25 cellular contexts compared by ENCODE assay signal in the genomic region with DNA sequence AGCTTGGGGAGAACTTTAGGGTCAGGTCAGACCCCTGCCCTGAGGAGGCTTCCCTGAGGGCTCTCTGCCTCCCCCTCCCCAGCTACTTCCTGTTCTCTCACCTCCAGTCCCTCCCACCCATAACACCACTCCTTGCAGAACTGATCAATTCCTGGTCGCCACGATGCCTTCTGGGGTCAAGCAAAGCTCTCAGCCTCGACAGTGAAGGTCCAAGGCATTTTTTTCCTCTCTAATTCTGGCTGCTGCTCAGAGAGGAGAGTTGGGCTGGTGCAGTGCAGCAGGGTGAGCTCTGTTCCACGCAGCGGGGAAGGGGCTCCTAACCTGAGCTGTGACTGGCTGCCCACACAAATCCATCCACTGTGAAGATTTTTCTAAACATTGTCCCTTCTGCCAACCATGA.
"Had no signal": no experiment of that assay in that cellular context is flagged by ENCODE, and none has a peak within 500 bp of the region (broad histone marks: within the 10 kb centered on the region; RNA-seq: fewer than 3 reads in every experiment).

No MANE protein-coding gene starts in this region.

- H3K36me3 Mint-ChIP-seq: activated naive CD8-positive, alpha-beta T cell treated with anti-CD3 and anti-CD28 coated beads for 36 hours; brain; naive thymus-derived CD8-positive, alpha-beta T cell; stimulated activated effector memory CD8-positive, alpha-beta T cell treated with anti-CD3 and anti-CD28 coated beads, Interleukin-12 subunit alpha, Interleukin-12 subunit beta, amount 100 ng/mL, for 72 hours had no signal

- H3K27ac ChIP-seq: esophagus muscularis mucosa, gastroesophageal sphincter, heart left ventricle, neutrophil, right atrium auricular region, stomach, testis had no signal

- H3K9me3 Mint-ChIP-seq: activated naive CD8-positive, alpha-beta T cell treated with anti-CD3 and anti-CD28 coated beads for 36 hours; central memory CD8-positive, alpha-beta T cell; naive thymus-derived CD8-positive, alpha-beta T cell; stimulated activated effector memory CD8-positive, alpha-beta T cell treated with anti-CD3 and anti-CD28 coated beads, Interleukin-12 subunit alpha, Interleukin-12 subunit beta, amount 100 ng/mL, for 72 hours had no signal

- H3K4me3 Mint-ChIP-seq: activated naive CD8-positive, alpha-beta T cell treated with anti-CD3 and anti-CD28 coated beads for 36 hours; brain; central memory CD8-positive, alpha-beta T cell; naive thymus-derived CD8-positive, alpha-beta T cell; stimulated activated effector memory CD8-positive, alpha-beta T cell treated with anti-CD3 and anti-CD28 coated beads, Interleukin-12 subunit alpha, Interleukin-12 subunit beta, amount 100 ng/mL, for 72 hours had no signal

- ATAC-seq: gastroesophageal sphincter; heart left ventricle; naive thymus-derived CD8-positive, alpha-beta T cell; SK-N-SH treated with all-trans-retinoic acid at 6 μM for 48 hours; stimulated activated effector memory CD8-positive, alpha-beta T cell treated with anti-CD3 and anti-CD28 coated beads, Interleukin-12 subunit alpha, Interleukin-12 subunit beta, amount 100 ng/mL, for 72 hours had no signal

- DNase-seq: activated CD4-positive, alpha-beta T cell treated with anti-CD3 and anti-CD28 coated beads for 1 hour; activated CD8-positive, alpha-beta memory T cell treated with anti-CD3 and anti-CD28 coated beads for 24 hours; activated CD8-positive, alpha-beta memory T cell treated with anti-CD3 and anti-CD28 coated beads, Interleukin-2, amount 50 U/mL, for 48 hours; activated naive CD8-positive, alpha-beta T cell treated with anti-CD3 and anti-CD28 coated beads for 36 hours; cortex of kidney; effector CD4-positive, alpha-beta T cell; mesenchymal stem cell; SIG-M5; small intestine; stimulated activated CD4-positive, alpha-beta T cell treated with anti-CD3 and anti-CD28 coated beads, Interleukin-4, amount 100 ng/mL, for 1 hour; stomach; T-helper 1 cell; T1000; testis had no signal

- H3K27ac Mint-ChIP-seq: activated naive CD8-positive, alpha-beta T cell treated with anti-CD3 and anti-CD28 coated beads for 36 hours; brain; naive thymus-derived CD8-positive, alpha-beta T cell; stimulated activated effector memory CD8-positive, alpha-beta T cell treated with anti-CD3 and anti-CD28 coated beads, Interleukin-12 subunit alpha, Interleukin-12 subunit beta, amount 100 ng/mL, for 72 hours had no signal

- FAIRE-seq: endothelial cell of umbilical vein, small intestine had no signal

- H3K4me1 Mint-ChIP-seq: activated naive CD8-positive, alpha-beta T cell treated with anti-CD3 and anti-CD28 coated beads for 36 hours; central memory CD8-positive, alpha-beta T cell; stimulated activated effector memory CD8-positive, alpha-beta T cell treated with anti-CD3 and anti-CD28 coated beads, Interleukin-12 subunit alpha, Interleukin-12 subunit beta, amount 100 ng/mL, for 72 hours had no signal
